12 cellular contexts compared by ENCODE assay signal in genomic region chr1:175002910-175003517, GRCh38. TPM values are rescaled to one million over a fixed set of nuclear protein-coding genes. Genes with fewer than 3 reads are reported as not detected.
A peak's percentile ranks its signal among the peaks of the same experiment; 100 is the strongest.
DNase-seq lines count a peak whose midpoint lies in the region; ATAC-seq and TF ChIP-seq lines count a peak whose summit lies in the region.
"Had no signal": no experiment of that assay in that cellular context is flagged by ENCODE, and none has a peak within 500 bp of the region (broad histone marks: within the 10 kb centered on the region; RNA-seq: fewer than 3 reads in every experiment).

No MANE protein-coding gene starts in this region.

- H3K4me3 Mint-ChIP-seq in T-helper 2 cell treated with Interferon-gamma antibody and Interleukin-4, amounts not matched to agents 5 μg/mL and 100 μg/mL, for 36 hours, result peak overlapping the region; percentile 24
- H3K4me3 Mint-ChIP-seq in WTC11, result peak overlapping the region; percentile 10; the same call in 1 of the 2 replicates
- peak overlapping the region; percentile 59 for H3K4me3 Mint-ChIP-seq in natural killer cell treated with Interleukin-12 subunit alpha and Interleukin-12 subunit beta and Interleukin-15 and Interleukin-18, amount 100 ng/mL, for 72 hours

- no peaks in the 10 kb centered on the region for H3K9me3 Mint-ChIP-seq in T-helper 2 cell treated with Interferon-gamma antibody and Interleukin-4, amounts not matched to agents 5 μg/mL and 100 μg/mL, for 36 hours
- H3K9me3 Mint-ChIP-seq in WTC11, result no peaks in the 10 kb centered on the region
- H3K9me3 Mint-ChIP-seq in natural killer cell treated with Interleukin-12 subunit alpha and Interleukin-12 subunit beta and Interleukin-15 and Interleukin-18, amount 100 ng/mL, for 72 hours, result no peaks in the 10 kb centered on the region

- H3K27ac Mint-ChIP-seq in T-helper 2 cell treated with Interferon-gamma antibody and Interleukin-4, amounts not matched to agents 5 μg/mL and 100 μg/mL, for 36 hours, result peak overlapping the region; percentile 60
- no peak overlapping the region; the same call in 1 of the 2 replicates for H3K27ac Mint-ChIP-seq in WTC11
- peak overlapping the region; percentile 56 to 73 for H3K27ac Mint-ChIP-seq in natural killer cell treated with Interleukin-12 subunit alpha and Interleukin-12 subunit beta and Interleukin-15 and Interleukin-18, amount 100 ng/mL, for 72 hours

- H3K4me1 Mint-ChIP-seq in T-helper 2 cell treated with Interferon-gamma antibody and Interleukin-4, amounts not matched to agents 5 μg/mL and 100 μg/mL, for 36 hours (ENCODE audit: low read depth), result peaks cover 37% of the 10 kb centered on the region
- H3K4me1 Mint-ChIP-seq in WTC11, result peaks cover 26% of the 10 kb centered on the region
- peaks cover 42 to 45% of the 10 kb centered on the region in 2 donors for H3K4me1 Mint-ChIP-seq in natural killer cell treated with Interleukin-12 subunit alpha and Interleukin-12 subunit beta and Interleukin-15 and Interleukin-18, amount 100 ng/mL, for 72 hours (ENCODE audit: low read depth in 2 of 2)

- no peak for DNase-seq in T-helper 2 cell treated with Interferon-gamma antibody and Interleukin-4, amounts not matched to agents 5 μg/mL and 100 μg/mL, for 36 hours (ENCODE audit: low spot score)
- DNase-seq in T-helper 2 cell (no peak), ELF-1 (ENCODE audit: low read depth, low spot score) (peak; percentile 6), WTC11 (ENCODE audit: low spot score) (no peak), iPS-NIHi7 (ENCODE audit: extremely low spot score) (no peak), HuH-7.5 (ENCODE audit: low spot score) (no peak), AG08395 (ENCODE audit: low spot score) (no peak)
- no peak for DNase-seq in natural killer cell treated with Interleukin-12 subunit alpha and Interleukin-12 subunit beta and Interleukin-15 and Interleukin-18, amount 100 ng/mL, for 72 hours (ENCODE audit: low spot score)
- DNase-seq: left ventricle myocardium superior, NCI-H1417, NCI-H446, RPMI8226 had no signal

- CTCF ChIA-PET in WTC11 (lab: Charles Lee), result no interaction called here

- TF ChIP-seq CTCF in WTC11 (IDR thresholded peaks at IDR 0.05), result no peak

- peaks cover 35% of the 10 kb centered on the region for H3K36me3 Mint-ChIP-seq in T-helper 2 cell treated with Interferon-gamma antibody and Interleukin-4, amounts not matched to agents 5 μg/mL and 100 μg/mL, for 36 hours (ENCODE audit: low read depth)
- H3K36me3 Mint-ChIP-seq in WTC11, result peaks cover 29% of the 10 kb centered on the region
- H3K36me3 Mint-ChIP-seq in natural killer cell treated with Interleukin-12 subunit alpha and Interleukin-12 subunit beta and Interleukin-15 and Interleukin-18, amount 100 ng/mL, for 72 hours, result peaks cover 15% of the 10 kb centered on the region

- POLR2A ChIA-PET in WTC11 (lab: Charles Lee), result no interaction called here

- no peak for ATAC-seq in WTC11
- ATAC-seq in natural killer cell treated with Interleukin-12 subunit alpha and Interleukin-12 subunit beta and Interleukin-15 and Interleukin-18, amount 100 ng/mL, for 72 hours, result no peak
- ATAC-seq: left ventricle myocardium superior had no signal

- H3K27me3 Mint-ChIP-seq in T-helper 2 cell treated with Interferon-gamma antibody and Interleukin-4, amounts not matched to agents 5 μg/mL and 100 μg/mL, for 36 hours (ENCODE audit: low read depth), result no peaks in the 10 kb centered on the region
- H3K27me3 Mint-ChIP-seq in WTC11 (ENCODE audit: low read depth), result no peaks in the 10 kb centered on the region
- H3K27me3 Mint-ChIP-seq in natural killer cell treated with Interleukin-12 subunit alpha and Interleukin-12 subunit beta and Interleukin-15 and Interleukin-18, amount 100 ng/mL, for 72 hours, result no peaks in the 10 kb centered on the region

TF ChIP-seq in WTC11, 78 proteins besides CTCF, POLR2A, EP300 and RAD21:
- no peak for TF ChIP-seq ETV6 (CRISPR knock-in tag; IDR thresholded peaks at IDR 0.05)
- TF ChIP-seq E2F5 (CRISPR knock-in tag; IDR thresholded peaks at IDR 0.05), result no peak
- no peak for TF ChIP-seq RORB (CRISPR knock-in tag; IDR thresholded peaks at IDR 0.05)
- TF ChIP-seq SOX15 (CRISPR knock-in tag; IDR thresholded peaks at IDR 0.05), result no peak
- no peak for TF ChIP-seq ATF6 (CRISPR knock-in tag; IDR thresholded peaks at IDR 0.05)
- TF ChIP-seq ZNF512 (CRISPR knock-in tag; IDR thresholded peaks at IDR 0.05; ENCODE audit: borderline replicate concordance), result no peak
- TF ChIP-seq SMAD3 (CRISPR knock-in tag; IDR thresholded peaks at IDR 0.05; ENCODE audit: borderline replicate concordance), result no peak

RNA-seq across cellular contexts. Expression of gene CACYBP, which starts 3.3 kb away (rescaled TPM):
- total RNA-seq in WTC11 (2021), result 167 to 211 TPM (median 185 TPM) in 3 replicates
- total RNA-seq in natural killer cell treated with Interleukin-12 subunit alpha and Interleukin-12 subunit beta and Interleukin-15 and Interleukin-18, amount 100 ng/mL, for 72 hours, result 100 to 1,000 TPM; 199 to 288 TPM

RNA-seq across cellular contexts. Expression of gene MRPS14, which starts 20.2 kb away (rescaled TPM):
- total RNA-seq in WTC11 (2021), result 30.4 to 33.1 TPM (median 32.1 TPM) in 3 replicates
- 10 to 100 TPM; 23.9 to 34.7 TPM for total RNA-seq in natural killer cell treated with Interleukin-12 subunit alpha and Interleukin-12 subunit beta and Interleukin-15 and Interleukin-18, amount 100 ng/mL, for 72 hours
